In the genomic region with DNA sequence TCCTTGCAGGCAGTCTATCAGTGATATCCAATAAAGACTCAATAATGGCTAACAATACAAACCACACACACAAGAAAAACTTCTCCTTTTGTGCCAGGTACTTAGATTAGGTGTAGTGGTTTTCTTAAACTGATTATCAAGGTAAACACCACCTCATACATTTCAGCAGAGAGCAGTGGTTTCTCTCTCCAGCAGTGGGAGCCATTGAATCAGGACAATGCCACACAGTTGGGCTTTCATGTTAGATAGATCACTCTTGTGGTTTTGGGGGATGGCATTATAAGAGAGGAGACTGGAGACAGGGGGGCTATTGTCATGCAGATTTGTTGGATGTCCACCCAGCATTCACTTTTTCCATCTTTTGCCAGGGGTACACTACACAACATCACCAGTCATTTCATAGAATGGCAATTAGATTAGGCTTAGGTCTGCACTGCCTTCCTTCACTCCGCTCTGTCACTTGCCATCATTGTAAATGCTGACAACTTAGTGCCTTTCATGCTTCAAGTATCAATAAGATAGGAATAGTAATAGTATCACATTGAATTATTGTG, we compare ENCODE assay signal across 1 cellular context.
A peak's percentile ranks its signal among the peaks of the same experiment; 100 is the strongest.
TF ChIP-seq lines count a peak whose summit lies in the region.

No MANE protein-coding gene starts in this region.

TF ChIP-seq in HepG2, 621 proteins besides CTCF, POLR2A, EP300 and RAD21 (continued from another document):
- TF ChIP-seq, protein P1, sequence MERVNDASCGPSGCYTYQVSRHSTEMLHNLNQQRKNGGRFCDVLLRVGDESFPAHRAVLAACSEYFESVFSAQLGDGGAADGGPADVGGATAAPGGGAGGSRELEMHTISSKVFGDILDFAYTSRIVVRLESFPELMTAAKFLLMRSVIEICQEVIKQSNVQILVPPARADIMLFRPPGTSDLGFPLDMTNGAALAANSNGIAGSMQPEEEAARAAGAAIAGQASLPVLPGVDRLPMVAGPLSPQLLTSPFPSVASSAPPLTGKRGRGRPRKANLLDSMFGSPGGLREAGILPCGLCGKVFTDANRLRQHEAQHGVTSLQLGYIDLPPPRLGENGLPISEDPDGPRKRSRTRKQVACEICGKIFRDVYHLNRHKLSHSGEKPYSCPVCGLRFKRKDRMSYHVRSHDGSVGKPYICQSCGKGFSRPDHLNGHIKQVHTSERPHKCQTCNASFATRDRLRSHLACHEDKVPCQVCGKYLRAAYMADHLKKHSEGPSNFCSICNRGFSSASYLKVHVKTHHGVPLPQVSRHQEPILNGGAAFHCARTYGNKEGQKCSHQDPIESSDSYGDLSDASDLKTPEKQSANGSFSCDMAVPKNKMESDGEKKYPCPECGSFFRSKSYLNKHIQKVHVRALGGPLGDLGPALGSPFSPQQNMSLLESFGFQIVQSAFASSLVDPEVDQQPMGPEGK (CRISPR knock-in tag; IDR thresholded peaks at IDR 0.05): no peak
- peak; percentile 50; the same call in 1 of the 2 replicates for TF ChIP-seq SMC3 (IDR thresholded peaks at IDR 0.05; ENCODE audit: low read length)
- no peak for TF ChIP-seq TCF7 (IDR thresholded peaks at IDR 0.05; ENCODE audit: low read depth)
- TF ChIP-seq STAG1 (CRISPR knock-in tag; IDR thresholded peaks at IDR 0.05): peak; percentile 78
- TF ChIP-seq ZFP36 (IDR thresholded peaks at IDR 0.05; ENCODE audit: borderline replicate concordance, low read depth, low read length, partially characterized antibody): no peak
